In the genomic region with DNA sequence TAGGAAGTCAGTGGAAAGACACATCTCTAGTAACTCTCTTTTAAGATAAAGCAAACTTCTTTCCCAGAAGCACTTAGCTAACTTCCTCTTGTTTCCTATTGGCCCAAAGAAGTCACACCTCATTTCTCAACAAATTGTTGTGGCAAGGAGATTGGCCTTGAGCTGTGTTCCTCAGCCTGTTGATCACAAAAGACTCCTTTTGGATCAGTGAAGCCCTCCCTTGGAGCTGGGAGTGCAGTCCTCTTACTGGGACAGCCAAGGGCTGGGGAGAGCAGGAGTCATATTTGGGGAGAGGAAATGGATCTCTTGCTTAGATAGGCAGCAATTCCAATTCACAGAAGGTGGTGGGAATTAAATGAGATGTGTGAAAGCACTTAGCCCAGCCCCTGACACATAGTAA, we compare ENCODE assay signal across 24 cellular contexts. TPM values are rescaled to one million over a fixed set of nuclear protein-coding genes. Genes with fewer than 3 reads are reported as not detected.
"Had no signal": no experiment of that assay in that cellular context is flagged by ENCODE, and none has a peak within 500 bp of the region (broad histone marks: within the 10 kb centered on the region; RNA-seq: fewer than 3 reads in every experiment).

No MANE protein-coding gene starts in this region.

- H3K4me2 ChIP-seq: smooth muscle cell had no signal

- H3K27me3 ChIP-seq: esophagus squamous epithelium, thyroid gland, upper lobe of right lung had no signal

- H3K36me3 Mint-ChIP-seq: activated naive CD8-positive, alpha-beta T cell treated with anti-CD3 and anti-CD28 coated beads, Interleukin-2, amount 10 ng/mL, durations not matched to agents 7 days and 5 days had no signal

- H3K9me3 ChIP-seq: esophagus squamous epithelium, heart right ventricle, mucosa of descending colon, thyroid gland, upper lobe of right lung had no signal

- H3K27ac ChIP-seq: esophagus squamous epithelium, thyroid gland, upper lobe of right lung had no signal

- H3K4me1 ChIP-seq: upper lobe of right lung had no signal

- H3K4me1 Mint-ChIP-seq: activated CD4-positive, alpha-beta memory T cell treated with anti-CD3 and anti-CD28 coated beads, Interleukin-2, amount 10 ng/mL, durations not matched to agents 7 days and 5 days had no signal

- H3K9me3 Mint-ChIP-seq: activated CD4-positive, alpha-beta memory T cell treated with anti-CD3 and anti-CD28 coated beads, Interleukin-2, amount 10 ng/mL, durations not matched to agents 7 days and 5 days; activated naive CD4-positive, alpha-beta T cell treated with anti-CD3 and anti-CD28 coated beads for 36 hours; activated naive CD8-positive, alpha-beta T cell treated with anti-CD3 and anti-CD28 coated beads, Interleukin-2, amount 10 ng/mL, durations not matched to agents 7 days and 5 days; activated T-cell treated with anti-CD3 and anti-CD28 coated beads, Interleukin-2, amount 50 U/mL, for 72 hours; endodermal cell had no signal

- DNase-seq: activated CD4-positive, alpha-beta memory T cell treated with anti-CD3 and anti-CD28 coated beads, Interleukin-2, amount 10 ng/mL, durations not matched to agents 7 days and 5 days; activated CD4-positive, alpha-beta T cell treated with anti-CD3 and anti-CD28 coated beads for 4 hours; activated CD4-positive, CD25-positive, alpha-beta regulatory T cell; activated effector memory CD4-positive, alpha-beta T cell treated with Interleukin-2 at 50 U/mL for 16 hours; activated naive CD4-positive, alpha-beta T cell treated with anti-CD3 and anti-CD28 coated beads for 36 hours; activated naive CD8-positive, alpha-beta T cell treated with anti-CD3 and anti-CD28 coated beads, Interleukin-2, amount 10 ng/mL, durations not matched to agents 7 days and 5 days; activated T-cell treated with anti-CD3 and anti-CD28 coated beads, Interleukin-2, amount 50 U/mL, for 72 hours; amygdala; cortex of kidney; endodermal cell; esophagus squamous epithelium; heart right ventricle; islet precursor cell; left cardiac atrium; mesenchymal stem cell; mucosa of descending colon; nucleus accumbens; stimulated activated CD4-positive, alpha-beta T cell treated with anti-CD3 and anti-CD28 coated beads, Interleukin-15, amount 100 ng/mL, for 24 hours; stimulated activated naive CD4-positive, alpha-beta T cell; T-helper 17 cell; thyroid gland; upper lobe of right lung had no signal

- H3K27ac Mint-ChIP-seq: activated CD4-positive, alpha-beta memory T cell treated with anti-CD3 and anti-CD28 coated beads, Interleukin-2, amount 10 ng/mL, durations not matched to agents 7 days and 5 days; activated naive CD4-positive, alpha-beta T cell treated with anti-CD3 and anti-CD28 coated beads for 36 hours; activated naive CD8-positive, alpha-beta T cell treated with anti-CD3 and anti-CD28 coated beads, Interleukin-2, amount 10 ng/mL, durations not matched to agents 7 days and 5 days; activated T-cell treated with anti-CD3 and anti-CD28 coated beads, Interleukin-2, amount 50 U/mL, for 72 hours; endodermal cell; T-helper 17 cell had no signal

- H3K4me3 Mint-ChIP-seq: activated CD4-positive, alpha-beta memory T cell treated with anti-CD3 and anti-CD28 coated beads, Interleukin-2, amount 10 ng/mL, durations not matched to agents 7 days and 5 days; activated naive CD4-positive, alpha-beta T cell treated with anti-CD3 and anti-CD28 coated beads for 36 hours; activated naive CD8-positive, alpha-beta T cell treated with anti-CD3 and anti-CD28 coated beads, Interleukin-2, amount 10 ng/mL, durations not matched to agents 7 days and 5 days; activated T-cell treated with anti-CD3 and anti-CD28 coated beads, Interleukin-2, amount 50 U/mL, for 72 hours; endodermal cell; T-helper 17 cell had no signal

- H3K36me3 ChIP-seq: esophagus squamous epithelium, heart right ventricle, thyroid gland, upper lobe of right lung had no signal

- H3K4me3 ChIP-seq: esophagus squamous epithelium, heart right ventricle, mucosa of descending colon, smooth muscle cell, thyroid gland, upper lobe of right lung had no signal

RNA-seq across cellular contexts. Expression of gene DAPL1, which starts 51.2 kb away (rescaled TPM):
- total RNA-seq: activated CD4-positive, alpha-beta memory T cell treated with anti-CD3 and anti-CD28 coated beads, Interleukin-2, amount 10 ng/mL, durations not matched to agents 7 days and 5 days; activated naive CD4-positive, alpha-beta T cell treated with anti-CD3 and anti-CD28 coated beads for 36 hours; activated naive CD8-positive, alpha-beta T cell treated with anti-CD3 and anti-CD28 coated beads, Interleukin-2, amount 10 ng/mL, durations not matched to agents 7 days and 5 days; activated T-cell treated with anti-CD3 and anti-CD28 coated beads, Interleukin-2, amount 50 U/mL, for 72 hours; endodermal cell; heart right ventricle; left cardiac atrium; sciatic nerve; smooth muscle cell; T-helper 17 cell; upper lobe of right lung had no signal
- polyA plus RNA-seq: smooth muscle cell had no signal
